1 cellular context compared by ENCODE assay signal in genomic region chr1:35637401-35637809, GRCh38.
A peak's percentile ranks its signal among the peaks of the same experiment; 100 is the strongest.
TF ChIP-seq lines count a peak whose summit lies in the region.

No MANE protein-coding gene starts in this region.

TF ChIP-seq in GM12878, 131 proteins besides CTCF, POLR2A, EP300 and RAD21 (continued from another document):
- TF ChIP-seq SKIL (IDR thresholded peaks at IDR 0.05; ENCODE audit: low read depth, poor library complexity, severe bottlenecking) (peak; percentile 31), CEBPZ (IDR thresholded peaks at IDR 0.05; ENCODE audit: low read depth, low read length) (no peak)
